7 cellular contexts compared by ENCODE assay signal in the genomic region with DNA sequence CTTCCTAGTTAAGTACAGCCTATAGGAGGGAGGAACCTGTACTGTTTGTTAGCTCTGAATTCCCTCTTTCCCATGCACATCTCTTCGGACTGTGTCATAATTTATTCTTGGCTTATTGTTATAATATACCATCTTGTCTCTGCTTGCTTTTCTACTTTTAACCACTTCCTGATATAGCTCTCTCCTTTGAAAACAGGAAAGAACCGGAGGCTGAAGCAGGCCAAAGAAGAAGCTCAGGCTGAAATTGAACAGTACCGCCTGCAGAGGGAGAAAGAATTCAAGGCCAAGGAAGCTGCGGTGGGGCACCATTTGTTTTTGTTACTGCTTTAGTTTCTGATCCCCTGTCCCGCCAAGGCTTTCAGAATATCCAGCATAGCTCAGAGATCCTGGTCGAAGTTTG.
A peak's percentile ranks its signal among the peaks of the same experiment; 100 is the strongest.
DNase-seq lines count a peak whose midpoint lies in the region.

No MANE protein-coding gene starts in this region.

- peaks cover 40% of the 10 kb centered on the region for H3K36me3 ChIP-seq in effector memory CD4-positive, alpha-beta T cell (ENCODE audit: control insufficient read depth, insufficient read depth, low read length)

- H3K4me1 ChIP-seq in effector memory CD4-positive, alpha-beta T cell (ENCODE audit: control insufficient read depth, insufficient read depth, low read length, poor library complexity, severe bottlenecking) = peaks cover 34% of the 10 kb centered on the region

- H3K27me3 ChIP-seq in effector memory CD4-positive, alpha-beta T cell (replicated peaks; ENCODE audit: control insufficient read depth, insufficient read depth, low read length, poor library complexity, severe bottlenecking) = no peaks in the 10 kb centered on the region

- H3K27ac ChIP-seq in effector memory CD4-positive, alpha-beta T cell (ENCODE audit: insufficient read depth, low read length, poor library complexity, severe bottlenecking) = peak overlapping the region; percentile 69

- DNase-seq in HPDE6-E6E7 (ENCODE audit: extremely low spot score) (peak; percentile 50), pons (ENCODE audit: low spot score) (peak; percentile 45), COR-L47 (lab: John Stamatoyannopoulos, UW) (no peak), NCI-H510A (lab: John Stamatoyannopoulos, UW) (no peak), NCI-H187 (lab: John Stamatoyannopoulos, UW) (no peak)
- DNase-seq in activated CD4-positive, alpha-beta T cell treated with anti-CD3 and anti-CD28 coated beads for 48 hours = peak; percentile 52
- DNase-seq in effector memory CD4-positive, alpha-beta T cell = peak; percentile 21 to 52 (median 28)

- peak overlapping the region; percentile 37 for H3K4me3 ChIP-seq in effector memory CD4-positive, alpha-beta T cell (ENCODE audit: insufficient read depth, low read depth, low read length, poor library complexity, severe bottlenecking)

- no peaks in the 10 kb centered on the region for H3K9me3 ChIP-seq in effector memory CD4-positive, alpha-beta T cell (ENCODE audit: control insufficient read depth, low read length)

Comparison
In these comparisons a context has a peak if more than half of its experiments do, and no peak if none do; other contexts are left out.
1. DNase-seq: peak in HPDE6-E6E7 (single experiment), activated CD4-positive, alpha-beta T cell treated with anti-CD3 and anti-CD28 coated beads for 48 hours (single experiment), effector memory CD4-positive, alpha-beta T cell (3 of 3) and pons (single experiment); none in COR-L47 (single experiment), NCI-H510A (single experiment) and NCI-H187 (0 of 2).